In the genomic region with DNA sequence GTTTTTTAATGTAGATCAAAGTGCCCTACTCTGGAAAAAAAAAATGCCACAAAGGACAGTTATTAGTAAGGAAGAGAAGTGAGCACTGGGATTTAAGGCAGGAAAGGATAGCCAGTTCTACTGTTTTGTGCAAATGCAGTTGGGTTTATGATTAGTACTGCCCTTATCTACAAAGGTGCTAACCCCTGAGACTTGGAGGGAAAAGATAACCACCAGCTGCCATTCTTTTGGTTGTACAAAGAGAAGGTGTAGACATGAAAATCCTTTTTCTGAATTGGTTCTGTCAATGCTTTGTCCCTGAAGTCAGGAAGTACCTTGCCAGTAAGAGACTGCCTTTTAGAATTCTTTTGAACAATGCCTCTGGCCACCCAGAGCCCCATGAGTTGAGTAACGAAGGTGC, we compare ENCODE assay signal across 22 cellular contexts.
"Had no signal": no experiment of that assay in that cellular context is flagged by ENCODE, and none has a peak within 500 bp of the region (broad histone marks: within the 10 kb centered on the region; RNA-seq: fewer than 3 reads in every experiment).

No MANE protein-coding gene starts in this region.

- ATAC-seq: HepG2 had no signal

- H3K9me2 ChIP-seq: SK-N-SH had no signal

- FAIRE-seq: HepG2, RCC 7860 had no signal

- H3K4me2 ChIP-seq: SK-N-SH had no signal

- DNase-seq: KBM-7, MV-4-11, NCI-H1048, NCI-H1105, NCI-H1417, NCI-H1436 treated with DMSO at 0.1 percent for 48 hours, NCI-H1694, NCI-H187 treated with DMSO at 0.1 percent for 48 hours, NCI-H2029 treated with DMSO at 0.1 percent for 48 hours, NCI-H2171, NCI-H226, NCI-H446, NCI-H510A, NCI-H524 treated with DMSO at 0.1 percent for 48 hours, NCI-H69, NCI-H774, SHP77, SK-N-SH, SW 1271 had no signal

- H3K9ac ChIP-seq: SK-N-SH had no signal

- H3K27ac ChIP-seq: RWPE1 had no signal
